ENCODE assay signal across 8 cellular contexts in the genomic region with DNA sequence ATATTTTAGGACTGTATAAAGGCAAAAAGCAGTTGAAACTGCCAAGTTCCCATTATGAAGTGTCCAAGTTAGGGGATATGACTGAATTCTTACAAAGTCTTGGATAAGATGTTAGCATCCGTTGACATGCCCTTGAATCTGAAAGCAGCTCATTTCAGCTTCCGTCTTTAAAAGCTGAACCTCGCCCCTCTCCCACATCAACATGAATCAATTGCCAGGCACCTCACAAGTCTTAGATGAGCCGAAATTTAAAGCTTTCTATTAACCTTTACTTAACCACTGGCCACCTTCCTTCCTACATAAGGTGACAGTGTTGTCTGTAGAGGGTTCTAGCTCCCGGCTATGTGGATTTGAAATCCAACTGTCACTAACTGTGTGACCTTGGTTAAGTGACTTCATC. TPM values are rescaled to one million over a fixed set of nuclear protein-coding genes. Genes with fewer than 3 reads are reported as not detected.
DNase-seq lines count a peak whose midpoint lies in the region; ATAC-seq and TF ChIP-seq lines count a peak whose summit lies in the region.

No MANE protein-coding gene starts in this region.

- peak overlapping the region; percentile 99 for H3K4me3 ChIP-seq in GM06990 (replicated peaks; ENCODE audit: low read depth, low read length)
- H3K4me3 ChIP-seq in NT2/D1 (ENCODE audit: insufficient read length, low read depth): peak overlapping the region; percentile 84
- peak overlapping the region; percentile 92 to 95 for H3K4me3 ChIP-seq in duodenal mucosa (ENCODE audit: low read depth in 1 of 2, low read length in 2 of 2)

- ATAC-seq in naive thymus-derived CD8-positive, alpha-beta T cell: peak in 1 of 2 donors; percentile 12
- ATAC-seq in GM19397 (IDR thresholded peaks at IDR 0.05; ENCODE audit: unreplicated experiment): no peak

- H3K27me3 Mint-ChIP-seq in naive thymus-derived CD8-positive, alpha-beta T cell: no peaks in the 10 kb centered on the region

- DNase-seq in GM06990 (ENCODE audit: extremely low read depth, insufficient read length) (no peak), NT2/D1 (ENCODE audit: low read depth, low spot score) (no peak), NCI-H2107 treated with DMSO at 0.1 percent for 48 hours (lab: John Stamatoyannopoulos, UW; ENCODE audit: unreplicated experiment) (no peak), putamen (ENCODE audit: low spot score) (no peak), NCI-H1105 treated with DMSO at 0.1 percent for 48 hours (lab: John Stamatoyannopoulos, UW) (no peak)
- peak in 4 of 10 donors; percentile 6 to 44 (median 36) for DNase-seq in naive thymus-derived CD8-positive, alpha-beta T cell

- H3K27me3 ChIP-seq in GM06990 (replicated peaks; ENCODE audit: control insufficient read depth, insufficient read depth, low read length) (no peaks in the 10 kb centered on the region), NT2/D1 (ENCODE audit: insufficient read depth, insufficient read length) (no peaks in the 10 kb centered on the region), duodenal mucosa (ENCODE audit: control insufficient read depth in 1 of 2, insufficient read depth in 2 of 2, low read length in 2 of 2) (no peaks in the 10 kb centered on the region)

- TF ChIP-seq CTCF in GM06990 (IDR thresholded peaks at IDR 0.05; ENCODE audit: insufficient read depth, low read length, poor library complexity, severe bottlenecking): no peak

- H3K9me3 Mint-ChIP-seq in naive thymus-derived CD8-positive, alpha-beta T cell: peaks cover 0 to 2% (median 0%) of the 10 kb centered on the region in 9 donors

- peaks cover 0 to 15% (median 5%) of the 10 kb centered on the region in 3 donors for H3K36me3 Mint-ChIP-seq in naive thymus-derived CD8-positive, alpha-beta T cell

- H3K4me1 ChIP-seq in NT2/D1 (ENCODE audit: insufficient read depth, insufficient read length) (peaks cover 18% of the 10 kb centered on the region), duodenal mucosa (ENCODE audit: control insufficient read depth in 1 of 2, insufficient read depth in 2 of 2, low read length in 2 of 2) (peaks cover 49 to 53% of the 10 kb centered on the region in 2 donors)

- peak overlapping the region; percentile 96 to 100 (median 100) for H3K4me3 Mint-ChIP-seq in naive thymus-derived CD8-positive, alpha-beta T cell

- H3K9me3 ChIP-seq in NT2/D1 (ENCODE audit: insufficient read depth, low read length) (no peaks in the 10 kb centered on the region), duodenal mucosa (ENCODE audit: control insufficient read depth in 1 of 2, low read length in 2 of 2) (no peaks in the 10 kb centered on the region)

- no peaks in the 10 kb centered on the region; the same call in 1 of the 2 replicates for H3K36me3 ChIP-seq in GM06990 (ENCODE audit: control insufficient read depth, insufficient read depth, low read length)
- peaks cover 39% of the 10 kb centered on the region for H3K36me3 ChIP-seq in NT2/D1 (ENCODE audit: insufficient read depth, insufficient read length, low read length)
- H3K36me3 ChIP-seq in duodenal mucosa (ENCODE audit: control insufficient read depth in 1 of 2, insufficient read depth in 2 of 2, low read length in 2 of 2): no peaks in the 10 kb centered on the region

- peak overlapping the region; percentile 96 to 100 (median 98) for H3K27ac Mint-ChIP-seq in naive thymus-derived CD8-positive, alpha-beta T cell

- no peak overlapping the region for H3K27ac ChIP-seq in duodenal mucosa (ENCODE audit: low read depth, low read length)

- peaks cover 29 to 65% (median 56%) of the 10 kb centered on the region in 4 donors for H3K4me1 Mint-ChIP-seq in naive thymus-derived CD8-positive, alpha-beta T cell

- POLR2A ChIA-PET in naive thymus-derived CD8-positive, alpha-beta T cell (lab: Charles Lee): interaction anchor here (1.0 kb wide), 1 partner anchor 52 kb away, joined by 3 read pairs; no protein-coding TSS in a partner anchor

- peak overlapping the region; percentile 95 for H3K9ac ChIP-seq in NT2/D1 (ENCODE audit: insufficient read length, low read depth)
- peak overlapping the region; percentile 73 to 74 for H3K9ac ChIP-seq in duodenal mucosa (ENCODE audit: low read depth in 1 of 2, low read length in 2 of 2)

RNA-seq across cellular contexts. Expression of a gene that starts 1.3 kb away (rescaled TPM):
- 100 to 1,000 TPM; 127 to 141 TPM for total RNA-seq in naive thymus-derived CD8-positive, alpha-beta T cell
- 100 to 1,000 TPM; 112 to 150 (median 119) TPM for polyA plus RNA-seq in naive thymus-derived CD8-positive, alpha-beta T cell

RNA-seq across cellular contexts. Expression of a gene that starts 52.5 kb away (rescaled TPM):
- 10 to 100 TPM; 21.0 to 21.2 TPM for total RNA-seq in naive thymus-derived CD8-positive, alpha-beta T cell
- polyA plus RNA-seq in naive thymus-derived CD8-positive, alpha-beta T cell: 10 to 100 TPM; 17.3 to 24.5 (median 20.1) TPM
